8 cellular contexts compared by ENCODE assay signal in genomic region chr3:141011511-141012262, GRCh38. TPM values are rescaled to one million over a fixed set of nuclear protein-coding genes. Genes with fewer than 3 reads are reported as not detected.
DNase-seq lines count a peak whose midpoint lies in the region; ATAC-seq and TF ChIP-seq lines count a peak whose summit lies in the region.

No MANE protein-coding gene starts in this region.

- H3K9me3 Mint-ChIP-seq in activated T-helper 17 cell treated with anti-CD3 and anti-CD28 coated beads, Interleukin-2, amount 50 U/mL, for 72 hours = no peaks in the 10 kb centered on the region

- H3K4me3 ChIP-seq in foreskin fibroblast (ENCODE audit: low read depth in 1 of 2, low read length in 2 of 2) (no peak overlapping the region), suprapubic skin (no peak overlapping the region)

- no peak for TF ChIP-seq EP300 in suprapubic skin (IDR thresholded peaks at IDR 0.05)

- no peaks in the 10 kb centered on the region for H3K36me3 ChIP-seq in suprapubic skin

- no peaks in the 10 kb centered on the region for H3K9me3 ChIP-seq in suprapubic skin

- no peaks in the 10 kb centered on the region for H3K36me3 Mint-ChIP-seq in activated T-helper 17 cell treated with anti-CD3 and anti-CD28 coated beads, Interleukin-2, amount 50 U/mL, for 72 hours (ENCODE audit: low read depth)

- peaks cover 3% of the 10 kb centered on the region for H3K4me1 ChIP-seq in suprapubic skin

- TF ChIP-seq POLR2A in suprapubic skin (IDR thresholded peaks at IDR 0.05) = no peak

- WGBS in suprapubic skin = 23% methylated on average over 14 of the region's 14 CpGs

- H3K27me3 ChIP-seq in suprapubic skin = peaks cover 9% of the 10 kb centered on the region

- no peaks in the 10 kb centered on the region for H3K4me1 Mint-ChIP-seq in activated T-helper 17 cell treated with anti-CD3 and anti-CD28 coated beads, Interleukin-2, amount 50 U/mL, for 72 hours

- no peak overlapping the region for H3K4me3 Mint-ChIP-seq in activated T-helper 17 cell treated with anti-CD3 and anti-CD28 coated beads, Interleukin-2, amount 50 U/mL, for 72 hours

- H3K27ac ChIP-seq in suprapubic skin = no peak overlapping the region

- TF ChIP-seq CTCF in foreskin fibroblast (IDR thresholded peaks at IDR 0.05; ENCODE audit: low read depth, low read length) (peak; percentile 91), suprapubic skin (IDR thresholded peaks at IDR 0.05) (peak; percentile 53 to 81)

- no peak overlapping the region for H3K27ac Mint-ChIP-seq in activated T-helper 17 cell treated with anti-CD3 and anti-CD28 coated beads, Interleukin-2, amount 50 U/mL, for 72 hours

- DNase-seq in COLO829 (ENCODE audit: low spot score) = peak; percentile 62
- DNase-seq in Kasumi-1 (lab: John Stamatoyannopoulos, UW) = peak; percentile 79 to 84
- DNase-seq in RPMI8226 = peak; percentile 78
- peak; percentile 31 to 77 for DNase-seq in foreskin fibroblast
- peak; percentile 61 for DNase-seq in occipital lobe (lab: John Stamatoyannopoulos, UW)
- DNase-seq in suprapubic skin (ENCODE audit: low spot score in 2 of 2) = peak; percentile 79 to 83

- ATAC-seq in GM21390 (IDR thresholded peaks at IDR 0.05; ENCODE audit: unreplicated experiment) = peak; percentile 81
- peak; percentile 96 for ATAC-seq in activated T-helper 17 cell treated with anti-CD3 and anti-CD28 coated beads, Interleukin-2, amount 50 U/mL, for 72 hours (replicated peaks)

- H3K27me3 Mint-ChIP-seq in activated T-helper 17 cell treated with anti-CD3 and anti-CD28 coated beads, Interleukin-2, amount 50 U/mL, for 72 hours = peaks cover 25% of the 10 kb centered on the region

RNA-seq across cellular contexts. Expression of gene SPSB4, which starts 39.5 kb away (rescaled TPM):
- total RNA-seq in activated T-helper 17 cell treated with anti-CD3 and anti-CD28 coated beads, Interleukin-2, amount 50 U/mL, for 72 hours = not detected
- total RNA-seq in occipital lobe (8.3 TPM), suprapubic skin (under 1 TPM in 2 of 4 donors, not detected in 2; 0.51 to 0.81 TPM)
